In genomic region chr12:95796982-95797289, GRCh38 we compare ENCODE assay signal across 1 cellular context.
TF ChIP-seq lines count a peak whose summit lies in the region.

No MANE protein-coding gene starts in this region.

TF ChIP-seq in IMR-90, 13 proteins besides CTCF, POLR2A, EP300 and RAD21:
- no peak for TF ChIP-seq CEBPB (IDR thresholded peaks at IDR 0.05; ENCODE audit: low read depth, low read length)
